ENCODE assay signal across 14 cellular contexts in the genomic region with DNA sequence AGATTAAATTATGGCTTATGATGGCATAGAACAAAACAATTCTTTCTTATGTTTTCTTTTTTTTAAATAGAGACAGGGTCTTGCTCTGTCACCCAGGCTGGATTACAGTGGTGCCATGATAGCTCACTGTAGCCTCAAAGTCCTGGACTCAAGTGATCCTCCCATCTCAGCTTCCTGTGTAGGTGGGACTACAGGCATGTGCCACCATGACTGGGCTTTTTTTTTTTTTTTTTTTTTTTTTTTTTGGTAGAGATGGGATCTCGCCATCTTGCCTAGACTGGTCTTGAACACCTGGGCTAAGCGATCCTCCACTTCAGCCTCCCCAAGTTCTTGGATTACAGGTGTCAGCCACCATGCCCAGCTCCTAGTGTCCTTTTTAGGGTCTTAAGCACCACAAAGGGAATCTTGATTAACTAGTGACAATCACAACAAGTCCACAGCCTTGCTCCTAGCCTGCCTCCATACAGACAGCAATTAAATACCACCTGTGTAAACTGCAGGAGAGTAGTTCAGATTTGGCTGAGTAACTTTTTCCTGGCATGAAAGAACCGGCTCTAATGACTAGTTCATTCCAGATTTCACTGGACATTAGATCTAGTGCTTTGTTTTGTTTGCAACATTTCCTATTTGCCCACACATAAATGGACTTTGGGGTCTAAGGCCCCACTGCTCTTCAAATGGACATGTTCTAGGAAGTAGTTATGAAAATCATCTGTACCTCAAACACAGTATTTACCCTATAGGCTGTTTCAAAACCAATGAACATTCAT.
A peak's percentile ranks its signal among the peaks of the same experiment; 100 is the strongest.
DNase-seq lines count a peak whose midpoint lies in the region; ATAC-seq and TF ChIP-seq lines count a peak whose summit lies in the region.
"Had no signal": no experiment of that assay in that cellular context is flagged by ENCODE, and none has a peak within 500 bp of the region (broad histone marks: within the 10 kb centered on the region; RNA-seq: fewer than 3 reads in every experiment).

No MANE protein-coding gene starts in this region.

- no peaks in the 10 kb centered on the region for H3K9me3 ChIP-seq in duodenal mucosa (ENCODE audit: control insufficient read depth in 1 of 2, low read length in 2 of 2)
- H3K9me3 ChIP-seq in osteoblast (ENCODE audit: low read depth, low read length) = no peaks in the 10 kb centered on the region
- H3K9me3 ChIP-seq: lower lobe of right lung, ovary had no signal

- H3K9ac ChIP-seq in duodenal mucosa (ENCODE audit: low read depth in 1 of 2, low read length in 2 of 2) = no peak overlapping the region

- ATAC-seq in HG02938 (IDR thresholded peaks at IDR 0.05; ENCODE audit: unreplicated experiment) = no peak
- ATAC-seq: effector memory CD8-positive, alpha-beta T cell had no signal

- peaks cover 2% of the 10 kb centered on the region for H4K20me1 ChIP-seq in osteoblast (ENCODE audit: insufficient read depth, low read length)

- H3K27ac ChIP-seq in duodenal mucosa (ENCODE audit: low read depth, low read length) (peak overlapping the region; percentile 33), osteoblast (ENCODE audit: low read depth, low read length) (peak overlapping the region; percentile 59)
- H3K27ac ChIP-seq: lower lobe of right lung, ovary had no signal

- no peak overlapping the region for H3K4me3 ChIP-seq in duodenal mucosa (ENCODE audit: low read depth in 1 of 2, low read length in 2 of 2)
- H3K4me3 ChIP-seq in osteoblast (ENCODE audit: insufficient read depth, low read length) = no peak overlapping the region
- H3K4me3 ChIP-seq: lower lobe of right lung, ovary had no signal

- no peak overlapping the region for H3K4me2 ChIP-seq in osteoblast (ENCODE audit: insufficient read depth, low read length)

- H3K27me3 ChIP-seq in duodenal mucosa (ENCODE audit: control insufficient read depth in 1 of 2, insufficient read depth in 2 of 2, low read length in 2 of 2) (no peaks in the 10 kb centered on the region), osteoblast (ENCODE audit: insufficient read depth, low read length) (no peaks in the 10 kb centered on the region)
- H3K27me3 ChIP-seq: ovary had no signal

- peaks cover 3 to 38% of the 10 kb centered on the region in 2 donors for H3K36me3 ChIP-seq in duodenal mucosa (ENCODE audit: control insufficient read depth in 1 of 2, insufficient read depth in 2 of 2, low read length in 2 of 2)
- peaks cover 21% of the 10 kb centered on the region for H3K36me3 ChIP-seq in osteoblast (ENCODE audit: insufficient read depth, low read length)
- H3K36me3 ChIP-seq: ovary had no signal

- no peak overlapping the region for H2AFZ ChIP-seq in osteoblast (ENCODE audit: low read length)

- H3K4me1 ChIP-seq in duodenal mucosa (ENCODE audit: control insufficient read depth in 1 of 2, insufficient read depth in 2 of 2, low read length in 2 of 2) (no peaks in the 10 kb centered on the region), osteoblast (ENCODE audit: insufficient read depth, low read length) (peaks cover 28% of the 10 kb centered on the region)
- H3K4me1 ChIP-seq: lower lobe of right lung had no signal

- DNase-seq in GM03348 (ENCODE audit: low spot score) (peak; percentile 33), NCI-H510A (lab: John Stamatoyannopoulos, UW) (peak; percentile 15), osteoblast (ENCODE audit: insufficient read length, low spot score, missing footprints) (no peak), SKM-1 treated with dmso at 0.1 percent for 144 hours (lab: John Stamatoyannopoulos, UW; ENCODE audit: unreplicated experiment) (no peak), SK-N-DZ (ENCODE audit: low spot score) (no peak)
- DNase-seq in activated CD8-positive, alpha-beta memory T cell treated with anti-CD3 and anti-CD28 coated beads, Interleukin-2, amount 50 U/mL, for 48 hours = no peak
- DNase-seq: effector memory CD8-positive, alpha-beta T cell; hypothalamus; lower lobe of right lung; NCI-H1436; ovary; stimulated activated naive CD4-positive, alpha-beta T cell had no signal

- H3K79me2 ChIP-seq in osteoblast (ENCODE audit: insufficient read depth, low read length) = peaks cover 25% of the 10 kb centered on the region

- TF ChIP-seq CTCF in osteoblast (IDR thresholded peaks at IDR 0.05; ENCODE audit: extremely low read depth, low read depth, low read length) = no peak

Comparison
In these comparisons a context has a peak if more than half of its experiments do, and no peak if none do; other contexts are left out.
1. DNase-seq: peak in GM03348 (single experiment) and NCI-H510A (single experiment); none in osteoblast (single experiment), activated CD8-positive, alpha-beta memory T cell treated with anti-CD3 and anti-CD28 coated beads, Interleukin-2, amount 50 U/mL, for 48 hours (single experiment), SKM-1 treated with dmso at 0.1 percent for 144 hours (single experiment) and SK-N-DZ (single experiment).